In genomic region chr20:40009542-40009941, GRCh38 we compare ENCODE assay signal across 17 cellular contexts.
"Had no signal": no experiment of that assay in that cellular context is flagged by ENCODE, and none has a peak within 500 bp of the region (broad histone marks: within the 10 kb centered on the region; RNA-seq: fewer than 3 reads in every experiment).

No MANE protein-coding gene starts in this region.

- H3K4me3 ChIP-seq: ascending aorta, cardiac muscle cell, dorsolateral prefrontal cortex, gastrocnemius medialis, neural progenitor cell, pancreas, thyroid gland had no signal

- H3K27ac Mint-ChIP-seq: activated T-helper 17 cell treated with anti-CD3 and anti-CD28 coated beads, Interleukin-2, amount 50 U/mL, for 72 hours; endodermal cell; neural progenitor cell; stimulated activated effector memory CD8-positive, alpha-beta T cell treated with anti-CD3 and anti-CD28 coated beads, Interleukin-12 subunit alpha, Interleukin-12 subunit beta, amount 100 ng/mL, for 72 hours had no signal

- H3K36me3 ChIP-seq: ascending aorta, cardiac muscle cell, gastrocnemius medialis, neural progenitor cell, pancreas, thyroid gland had no signal

- H3K9me3 ChIP-seq: ascending aorta, gastrocnemius medialis, pancreas, thyroid gland had no signal

- H2AFZ ChIP-seq: neural progenitor cell had no signal

- H3K4me1 ChIP-seq: ascending aorta, gastrocnemius medialis, neural progenitor cell, pancreas, thyroid gland had no signal

- H3K9ac ChIP-seq: neural progenitor cell had no signal

- ATAC-seq: activated T-helper 17 cell treated with anti-CD3 and anti-CD28 coated beads, Interleukin-2, amount 50 U/mL, for 72 hours; esophagus mucosa; gastrocnemius medialis; left lobe of liver; pancreas; stimulated activated effector memory CD8-positive, alpha-beta T cell treated with anti-CD3 and anti-CD28 coated beads, Interleukin-12 subunit alpha, Interleukin-12 subunit beta, amount 100 ng/mL, for 72 hours had no signal

- DNase-seq: activated CD4-positive, alpha-beta T cell treated with anti-CD3 and anti-CD28 coated beads for 1 hour; activated CD4-positive, alpha-beta T cell treated with anti-CD3 and anti-CD28 coated beads, Interleukin-2, amount 50 U/mL, for 48 hours; activated naive CD4-positive, alpha-beta T cell treated with Interleukin-2 at 50 U/mL for 16 hours; dorsolateral prefrontal cortex; endodermal cell; gastrocnemius medialis; islet precursor cell; pancreas; thyroid gland had no signal

- H3K4me3 Mint-ChIP-seq: activated T-helper 17 cell treated with anti-CD3 and anti-CD28 coated beads, Interleukin-2, amount 50 U/mL, for 72 hours; endodermal cell; neural progenitor cell; stimulated activated effector memory CD8-positive, alpha-beta T cell treated with anti-CD3 and anti-CD28 coated beads, Interleukin-12 subunit alpha, Interleukin-12 subunit beta, amount 100 ng/mL, for 72 hours had no signal

- H3K36me3 Mint-ChIP-seq: neural progenitor cell; stimulated activated effector memory CD8-positive, alpha-beta T cell treated with anti-CD3 and anti-CD28 coated beads, Interleukin-12 subunit alpha, Interleukin-12 subunit beta, amount 100 ng/mL, for 72 hours had no signal

- H3K9me3 Mint-ChIP-seq: endodermal cell, neural progenitor cell had no signal

- H3K27me3 ChIP-seq: ascending aorta, cardiac muscle cell, gastrocnemius medialis, neural progenitor cell, pancreas, thyroid gland had no signal

- H3K27ac ChIP-seq: ascending aorta, cardiac muscle cell, dorsolateral prefrontal cortex, gastrocnemius medialis, neural progenitor cell, pancreas, thyroid gland, VCaP had no signal

- H3K4me2 ChIP-seq: neural progenitor cell had no signal

- FAIRE-seq: pancreas had no signal

- H3K4me1 Mint-ChIP-seq: activated T-helper 17 cell treated with anti-CD3 and anti-CD28 coated beads, Interleukin-2, amount 50 U/mL, for 72 hours; endodermal cell; neural progenitor cell; stimulated activated effector memory CD8-positive, alpha-beta T cell treated with anti-CD3 and anti-CD28 coated beads, Interleukin-12 subunit alpha, Interleukin-12 subunit beta, amount 100 ng/mL, for 72 hours had no signal
